In genomic region chr12:8242881-8243681, GRCh38 we compare ENCODE assay signal across 8 cellular contexts. TPM values are rescaled to one million over a fixed set of nuclear protein-coding genes. Genes with fewer than 3 reads are reported as not detected.
DNase-seq lines count a peak whose midpoint lies in the region; ATAC-seq and TF ChIP-seq lines count a peak whose summit lies in the region.
"Not testable (repeated sequence)": the region's sequence is repeated elsewhere in the genome, so short reads cannot be mapped to it uniquely, and the experiment has no call there.

No MANE protein-coding gene starts in this region.

- intact Hi-C loops in left cardiac atrium (cut with DNase I), result not testable (repeated sequence)

- peaks cover 12% of the 10 kb centered on the region for H3K27me3 Mint-ChIP-seq in T-helper 2 cell treated with Interferon-gamma antibody and Interleukin-4, amounts not matched to agents 5 μg/mL and 100 μg/mL, for 36 hours (ENCODE audit: low read depth)

- H3K4me1 Mint-ChIP-seq in T-helper 2 cell treated with Interferon-gamma antibody and Interleukin-4, amounts not matched to agents 5 μg/mL and 100 μg/mL, for 36 hours (ENCODE audit: low read depth), result not testable (repeated sequence)

- TF ChIP-seq EP300 in tibial nerve (IDR thresholded peaks at IDR 0.05), result not testable (repeated sequence)

- H3K27ac Mint-ChIP-seq in T-helper 2 cell treated with Interferon-gamma antibody and Interleukin-4, amounts not matched to agents 5 μg/mL and 100 μg/mL, for 36 hours, result peak overlapping the region; percentile 97

- H3K36me3 Mint-ChIP-seq in T-helper 2 cell treated with Interferon-gamma antibody and Interleukin-4, amounts not matched to agents 5 μg/mL and 100 μg/mL, for 36 hours (ENCODE audit: low read depth), result not testable (repeated sequence)

- DNase-seq in GM12864 (ENCODE audit: low read depth) (peak; percentile 55), NCI-H1930 (lab: John Stamatoyannopoulos, UW) (peak; percentile 94 to 95), left cardiac atrium (peak; percentile 97), pons (ENCODE audit: low spot score) (peak; percentile 92), tibial nerve (ENCODE audit: low spot score in 2 of 2) (peak; percentile 98 to 99)
- DNase-seq in T-helper 2 cell treated with Interferon-gamma antibody and Interleukin-4, amounts not matched to agents 5 μg/mL and 100 μg/mL, for 36 hours (ENCODE audit: low spot score), result peak; percentile 99

- WGBS in tibial nerve, 2 donors, result 0 to 1% methylated on average over 23 to 41 of the region's 56 CpGs

- not testable (repeated sequence) for TF ChIP-seq CTCF in GM12864 (IDR thresholded peaks at IDR 0.05; ENCODE audit: low read depth, low read length, missing control alignments); tibial nerve (IDR thresholded peaks at IDR 0.05)

- H3K9me3 Mint-ChIP-seq in T-helper 2 cell treated with Interferon-gamma antibody and Interleukin-4, amounts not matched to agents 5 μg/mL and 100 μg/mL, for 36 hours, result not testable (repeated sequence)

- not testable (repeated sequence) for H3K27me3 ChIP-seq in tibial nerve

- not testable (repeated sequence) for H3K9me3 ChIP-seq in tibial nerve

- not testable (repeated sequence) for H3K36me3 ChIP-seq in tibial nerve

- H3K4me3 ChIP-seq in GM12864 (ENCODE audit: low read depth, low read length) (peak overlapping the region; percentile 74), tibial nerve (peak overlapping the region; percentile 49 to 74 (median 68))

- peak overlapping the region; percentile 93 for H3K4me3 Mint-ChIP-seq in T-helper 2 cell treated with Interferon-gamma antibody and Interleukin-4, amounts not matched to agents 5 μg/mL and 100 μg/mL, for 36 hours

- ATAC-seq in HG02885 (IDR thresholded peaks at IDR 0.05; ENCODE audit: poor library complexity, unreplicated experiment) (peak; percentile 85), left cardiac atrium (peak; percentile 100)

- H3K27ac ChIP-seq in angular gyrus (ENCODE audit: low read depth, low read length), result peak overlapping the region; percentile 80
- H3K27ac ChIP-seq in tibial nerve, result peak overlapping the region; percentile 83 to 95 (median 86)

- H3K4me1 ChIP-seq in tibial nerve, result not testable (repeated sequence)

- not testable (repeated sequence) for TF ChIP-seq POLR2A in tibial nerve (IDR thresholded peaks at IDR 0.05)

RNA-seq across cellular contexts. Expression of gene FAM90A1, which starts 15.7 kb away (rescaled TPM):
- total RNA-seq in left cardiac atrium (under 1 TPM; 0.16 to 0.62 TPM), tibial nerve (under 1 TPM in 1 of 4 donors, not detected in 3; 0.21 TPM)

Comparison
In these comparisons a context has a peak if more than half of its experiments do, and no peak if none do; other contexts are left out.
1. Peak in every context shown above with its lines: DNase-seq, ATAC-seq, H3K4me3 ChIP-seq and H3K27ac ChIP-seq.